8 cellular contexts compared by ENCODE assay signal in the genomic region with DNA sequence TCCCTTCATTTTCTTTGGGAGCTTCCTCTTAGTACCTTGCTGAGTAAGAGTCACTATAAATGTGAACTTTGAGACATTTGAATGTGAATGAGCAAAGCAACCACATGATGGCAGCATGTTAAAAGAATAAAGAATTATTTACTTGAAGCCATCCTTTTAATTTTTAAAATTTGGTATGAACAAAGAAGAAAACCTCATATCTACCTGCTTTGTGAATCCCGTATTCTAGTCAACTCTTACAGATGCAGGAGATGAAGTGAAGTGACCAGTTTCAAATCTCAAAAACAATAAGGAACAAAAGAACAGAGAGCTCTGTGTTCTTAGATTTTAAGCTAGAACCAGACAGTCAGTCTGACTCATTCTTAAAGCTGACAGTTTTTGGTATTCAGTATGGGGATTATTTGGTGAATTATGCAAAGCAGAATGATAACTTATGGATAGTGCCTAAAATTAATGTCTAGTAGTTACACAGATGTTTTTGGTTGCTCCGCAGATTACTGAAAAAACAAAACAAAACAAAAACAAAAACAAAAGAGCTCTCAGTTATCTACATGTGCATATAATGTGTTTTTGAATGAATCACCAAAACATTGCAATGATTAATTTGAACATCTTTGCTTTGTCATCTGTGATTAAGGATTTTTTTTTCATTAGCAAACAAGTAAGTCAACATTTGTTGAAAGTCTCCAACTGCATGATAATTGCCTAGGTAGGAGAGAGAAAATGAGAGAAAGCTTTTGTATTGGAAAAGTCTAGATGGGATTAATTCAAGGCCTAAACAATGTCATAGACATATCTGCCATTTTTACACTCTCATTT. TPM values are rescaled to one million over a fixed set of nuclear protein-coding genes. Genes with fewer than 3 reads are reported as not detected.
DNase-seq lines count a peak whose midpoint lies in the region; ATAC-seq and TF ChIP-seq lines count a peak whose summit lies in the region.

No MANE protein-coding gene starts in this region.

- H3K4me2 ChIP-seq in OCI-LY7 (ENCODE audit: low read length) = no peak overlapping the region

- H3K27me3 Mint-ChIP-seq in HFFc6 (ENCODE audit: insufficient read depth) = no peaks in the 10 kb centered on the region
- H3K27me3 Mint-ChIP-seq in endothelial cell (ENCODE audit: unreplicated experiment) = no peaks in the 10 kb centered on the region
- H3K27me3 Mint-ChIP-seq in T-helper 17 cell = peaks cover 8% of the 10 kb centered on the region

- H3K9me3 Mint-ChIP-seq in HFFc6 = no peaks in the 10 kb centered on the region
- no peaks in the 10 kb centered on the region for H3K9me3 Mint-ChIP-seq in endothelial cell (ENCODE audit: unreplicated experiment)

- TF ChIP-seq POLR2A in lower leg skin (IDR thresholded peaks at IDR 0.05) = no peak

- intact Hi-C loops in OCI-LY7 (cut with micrococcal nuclease; ENCODE audit: unreplicated experiment) (no loop called here), lower leg skin (cut with DNase I; ENCODE audit: low total_unique reads) (no loop called here)

- H3K36me3 Mint-ChIP-seq in HFFc6 (ENCODE audit: low read depth) (no peaks in the 10 kb centered on the region), endothelial cell (ENCODE audit: low read depth, unreplicated experiment) (no peaks in the 10 kb centered on the region), T-helper 17 cell (ENCODE audit: low read depth) (no peaks in the 10 kb centered on the region)

- CTCF ChIA-PET in OCI-LY7 (lab: Charles Lee; ENCODE audit: unreplicated experiment) = no interaction called here

- POLR2A ChIA-PET in OCI-LY7 (lab: Charles Lee) = interaction anchor here (0.7 to 1.7 kb wide), 5 partner anchors 20 to 789 kb away, joined by 3 to 6 read pairs (median 3); no protein-coding TSS in a partner anchor

- H3K9me3 ChIP-seq in OCI-LY7 (ENCODE audit: low read length) (no peaks in the 10 kb centered on the region), T-helper 17 cell (ENCODE audit: control insufficient read depth, low read length, poor library complexity, severe bottlenecking) (no peaks in the 10 kb centered on the region)

- no peak overlapping the region for H2AFZ ChIP-seq in OCI-LY7 (ENCODE audit: low read length)

- H3K27ac Mint-ChIP-seq in HFFc6 (peak overlapping the region; percentile 75), endothelial cell (ENCODE audit: unreplicated experiment) (no peak overlapping the region), T-helper 17 cell (no peak overlapping the region)

- DNase-seq in NCI-H1092 treated with DMSO at 0.1 percent for 48 hours (lab: John Stamatoyannopoulos, UW) (peak; percentile 35), NCI-H1092 (lab: John Stamatoyannopoulos, UW) (no peak), HFFc6 (peak; percentile 61), OCI-LY7 (ENCODE audit: low spot score) (peak; percentile 6), fibroblast of the conjunctiva (ENCODE audit: low read depth) (peak; percentile 23), endothelial cell (ENCODE audit: low spot score) (no peak), lower leg skin (ENCODE audit: low spot score in 2 of 2) (no peak), T-helper 17 cell (no peak)

- H3K4me1 ChIP-seq in OCI-LY7 (ENCODE audit: insufficient read depth, low read length, poor library complexity, severe bottlenecking) = no peaks in the 10 kb centered on the region

- ATAC-seq in T-helper 17 cell = no peak

- H3K9me2 ChIP-seq in OCI-LY7 (ENCODE audit: insufficient read depth, low read length) = no peaks in the 10 kb centered on the region

- H3K4me3 Mint-ChIP-seq in HFFc6 (peak overlapping the region; percentile 63), endothelial cell (ENCODE audit: unreplicated experiment) (no peak overlapping the region), T-helper 17 cell (no peak overlapping the region)

- H3K4me3 ChIP-seq in OCI-LY7 (ENCODE audit: low read depth, low read length, poor library complexity, severe bottlenecking) = no peak overlapping the region
- no peak overlapping the region for H3K4me3 ChIP-seq in lower leg skin (ENCODE audit: low read depth, poor library complexity, severe bottlenecking)

- H3K4me1 Mint-ChIP-seq in HFFc6 (ENCODE audit: low read depth) (peaks cover 26% of the 10 kb centered on the region), endothelial cell (ENCODE audit: unreplicated experiment) (peaks cover 6% of the 10 kb centered on the region), T-helper 17 cell (no peaks in the 10 kb centered on the region)

- WGBS in lower leg skin, 2 donors = 32 to 38% methylated on average over 2 of the region's 2 CpGs

- H3K27ac ChIP-seq in OCI-LY7 (ENCODE audit: low read depth, low read length, poor library complexity, severe bottlenecking) = no peak overlapping the region

- no peaks in the 10 kb centered on the region for H3K79me2 ChIP-seq in OCI-LY7 (ENCODE audit: insufficient read depth, low read depth, low read length)

- no peaks in the 10 kb centered on the region for H3K36me3 ChIP-seq in OCI-LY7 (ENCODE audit: insufficient read depth, low read length)

- TF ChIP-seq CTCF in HFFc6 (IDR thresholded peaks at IDR 0.05) (peak; percentile 80), OCI-LY7 (conservative IDR thresholded peaks at IDR 0.05; ENCODE audit: low read length) (peak; percentile 67), endothelial cell (IDR thresholded peaks at IDR 0.05; ENCODE audit: unreplicated experiment) (no peak), lower leg skin (IDR thresholded peaks at IDR 0.05) (no peak)

- no TSS peak for BruUV-seq in OCI-LY7 (replicated peaks; lab: Mats Ljungman, UMichigan)

- no peaks in the 10 kb centered on the region for H4K20me1 ChIP-seq in OCI-LY7 (ENCODE audit: insufficient read depth, low read length)

RNA-seq across cellular contexts. Expression of gene H2AZ1, which starts 48.2 kb away (rescaled TPM):
- 100 to 1,000 TPM; 430 to 691 (median 565) TPM for total RNA-seq in HFFc6 (2021; fragmentation: NEBNext Ultra II Directional; extraction: Animal tissue kit (Norgen Biotek cat#: 25700))
- 1,106 and 1,171 TPM in 2 replicates for total RNA-seq in OCI-LY7 (2014; rRNA removed; shearing (Covaris generic))
- 1,038 and 1,147 TPM in 2 replicates for total RNA-seq in OCI-LY7 (2022)
- 318 TPM for total RNA-seq in endothelial cell (ENCODE audit: unreplicated experiment)
- 100 to 1,000 TPM; 115 to 243 (median 130) TPM for total RNA-seq in lower leg skin
- total RNA-seq in T-helper 17 cell = 100 to 1,000 TPM; 105 to 107 TPM

RNA-seq across cellular contexts. Expression of gene DNAJB14, which starts 51.9 kb away (rescaled TPM):
- total RNA-seq in HFFc6 (2021; fragmentation: NEBNext Ultra II Directional; extraction: Animal tissue kit (Norgen Biotek cat#: 25700)) = 10 to 100 TPM; 54.1 to 72.8 (median 57.8) TPM
- 13.3 and 29.1 TPM in 2 replicates for total RNA-seq in OCI-LY7 (2014; rRNA removed; shearing (Covaris generic))
- total RNA-seq in OCI-LY7 (2022) (38.1 and 44.9 TPM in 2 replicates), endothelial cell (ENCODE audit: unreplicated experiment) (55.2 TPM), lower leg skin (10 to 100 TPM; 18.4 to 64.9 (median 19.8) TPM), T-helper 17 cell (10 to 100 TPM; 52.1 to 58.7 TPM)

Comparison
In these comparisons a context has a peak if more than half of its experiments do, and no peak if none do; other contexts are left out.
1. DNase-seq: peak in NCI-H1092 treated with DMSO at 0.1 percent for 48 hours (single experiment), HFFc6 (single experiment), OCI-LY7 (single experiment) and fibroblast of the conjunctiva (single experiment); none in NCI-H1092 (single experiment), endothelial cell (single experiment), lower leg skin (0 of 2) and T-helper 17 cell (0 of 3).
2. CTCF ChIP-seq: peak in HFFc6 (single experiment) and OCI-LY7 (single experiment); none in endothelial cell (single experiment) and lower leg skin (0 of 3).